ENCODE assay signal across 1 cellular context in genomic region chr14:76546426-76547221, GRCh38.
TF ChIP-seq lines count a peak whose summit lies in the region.

No MANE protein-coding gene starts in this region.

TF ChIP-seq in K562, 482 proteins besides CTCF, POLR2A, EP300 and RAD21 (continued from another document):
- TF ChIP-seq ZBTB34 (CRISPR knock-in tag; IDR thresholded peaks at IDR 0.05) (no peak), SMC3 (conservative IDR thresholded peaks at IDR 0.05; ENCODE audit: insufficient read depth, low read depth, low read length) (0 out of 2 replicates have a peak, but pooled peaks have one; percentile 16)
